ENCODE assay signal across 10 cellular contexts in genomic region chr21:31732538-31732864, GRCh38. TPM values are rescaled to one million over a fixed set of nuclear protein-coding genes. Genes with fewer than 3 reads are reported as not detected.
DNase-seq lines count a peak whose midpoint lies in the region; ATAC-seq and TF ChIP-seq lines count a peak whose summit lies in the region.
"Had no signal": no experiment of that assay in that cellular context is flagged by ENCODE, and none has a peak within 500 bp of the region (broad histone marks: within the 10 kb centered on the region; RNA-seq: fewer than 3 reads in every experiment).

No MANE protein-coding gene starts in this region.

- H3K27me3 ChIP-seq in DND-41 (ENCODE audit: insufficient read depth, low read length, poor library complexity) = no peaks in the 10 kb centered on the region
- H3K27me3 ChIP-seq in OCI-LY1 (ENCODE audit: insufficient read depth, low read length) = no peaks in the 10 kb centered on the region
- H3K27me3 ChIP-seq in prostate gland (replicated peaks; ENCODE audit: insufficient read depth) = no peaks in the 10 kb centered on the region

- peak overlapping the region; percentile 54 to 77 for H3K4me3 ChIP-seq in DND-41 (ENCODE audit: low read depth in 1 of 2, low read length in 2 of 2)
- peak overlapping the region; percentile 100 for H3K4me3 ChIP-seq in OCI-LY1 (ENCODE audit: low read depth, low read length, poor library complexity, severe bottlenecking)
- peak overlapping the region; percentile 46 for H3K4me3 ChIP-seq in fibroblast of mammary gland (ENCODE audit: control insufficient read depth, low read depth, low read length)
- peak overlapping the region; percentile 69 to 98 for H3K4me3 ChIP-seq in prostate gland

- ATAC-seq in DND-41 (ENCODE audit: insufficient read depth, low read depth) (no peak), HG03108 (IDR thresholded peaks at IDR 0.05; ENCODE audit: unreplicated experiment) (no peak), HG03439 (IDR thresholded peaks at IDR 0.05; ENCODE audit: unreplicated experiment) (no peak), HG03045 (IDR thresholded peaks at IDR 0.05; ENCODE audit: unreplicated experiment) (no peak)

- H3K4me1 ChIP-seq in DND-41 (ENCODE audit: insufficient read depth, low read length) = peaks cover 46% of the 10 kb centered on the region
- H3K4me1 ChIP-seq in OCI-LY1 (ENCODE audit: insufficient read depth, low read length, severe bottlenecking) = peaks cover 59% of the 10 kb centered on the region
- H3K4me1 ChIP-seq in prostate gland (replicated peaks) = no peaks in the 10 kb centered on the region

- H3K4me2 ChIP-seq in DND-41 (ENCODE audit: insufficient read depth, low read length) = peak overlapping the region; percentile 83
- H3K4me2 ChIP-seq in OCI-LY1 (ENCODE audit: low read length) = peak overlapping the region; percentile 94

- intact Hi-C loops in prostate gland (cut with DNase I) = no loop called here

- H3K9ac ChIP-seq in DND-41 (ENCODE audit: low read depth, low read length) = peak overlapping the region; percentile 85
- H3K9ac ChIP-seq in OCI-LY1 (ENCODE audit: low read length) = peak overlapping the region; percentile 80

- DNase-seq in DND-41 = no peak
- DNase-seq in fibroblast of mammary gland (ENCODE audit: low read depth) = no peak
- no peak for DNase-seq in prostate gland (ENCODE audit: low spot score)
- DNase-seq in activated T-cell treated with anti-CD3 and anti-CD28 coated beads, Interleukin-2, amount 50 U/mL, for 24 hours = no peak

- H3K27ac Mint-ChIP-seq in activated T-cell treated with anti-CD3 and anti-CD28 coated beads, Interleukin-2, amount 50 U/mL, for 24 hours = no peak overlapping the region
- H3K27ac Mint-ChIP-seq: activated T-helper 17 cell treated with anti-CD3 and anti-CD28 coated beads, Interleukin-2, amount 50 U/mL, for 72 hours had no signal

- H4K20me1 ChIP-seq in DND-41 (ENCODE audit: insufficient read depth, low read length) = peaks cover 38% of the 10 kb centered on the region
- H4K20me1 ChIP-seq in OCI-LY1 (ENCODE audit: insufficient read depth, low read length) = 0 out of 2 replicates have a peak, but pooled peaks cover 5% of the 10 kb centered on the region

- no peaks in the 10 kb centered on the region for H3F3A ChIP-seq in OCI-LY1 (ENCODE audit: insufficient read depth, low read length)

- no peak overlapping the region for H3K4me3 Mint-ChIP-seq in activated T-cell treated with anti-CD3 and anti-CD28 coated beads, Interleukin-2, amount 50 U/mL, for 24 hours
- H3K4me3 Mint-ChIP-seq: activated T-helper 17 cell treated with anti-CD3 and anti-CD28 coated beads, Interleukin-2, amount 50 U/mL, for 72 hours had no signal

- no peaks in the 10 kb centered on the region for H3K27me3 Mint-ChIP-seq in activated T-cell treated with anti-CD3 and anti-CD28 coated beads, Interleukin-2, amount 50 U/mL, for 24 hours
- H3K27me3 Mint-ChIP-seq: activated T-helper 17 cell treated with anti-CD3 and anti-CD28 coated beads, Interleukin-2, amount 50 U/mL, for 72 hours; progenitor cell of endocrine pancreas had no signal

- H3K27ac ChIP-seq in DND-41 (ENCODE audit: low read length) = peak overlapping the region; percentile 91
- H3K27ac ChIP-seq in OCI-LY1 (ENCODE audit: low read depth, low read length, poor library complexity, severe bottlenecking) = peak overlapping the region; percentile 94
- peak overlapping the region; percentile 78 to 82 for H3K27ac ChIP-seq in prostate gland

- H3K9me3 ChIP-seq in DND-41 (ENCODE audit: insufficient read depth, low read length, severe bottlenecking) (no peaks in the 10 kb centered on the region), OCI-LY1 (ENCODE audit: low read length) (no peaks in the 10 kb centered on the region), prostate gland (no peaks in the 10 kb centered on the region)

- peak overlapping the region; percentile 83 for H2AFZ ChIP-seq in DND-41 (ENCODE audit: low read depth, low read length)
- H2AFZ ChIP-seq in OCI-LY1 (ENCODE audit: low read length) = 0 out of 2 replicates have a peak overlapping the region, but pooled peaks have one; percentile 6

- no peaks in the 10 kb centered on the region for H3K9me3 Mint-ChIP-seq in activated T-cell treated with anti-CD3 and anti-CD28 coated beads, Interleukin-2, amount 50 U/mL, for 24 hours
- H3K9me3 Mint-ChIP-seq: activated T-helper 17 cell treated with anti-CD3 and anti-CD28 coated beads, Interleukin-2, amount 50 U/mL, for 72 hours had no signal

- H3K79me2 ChIP-seq in DND-41 (ENCODE audit: insufficient read depth, low read length) (peaks cover 58% of the 10 kb centered on the region), OCI-LY1 (ENCODE audit: insufficient read depth, low read length) (peaks cover 43% of the 10 kb centered on the region)

- H3K9me2 ChIP-seq in OCI-LY1 (ENCODE audit: low read depth, low read length) = no peaks in the 10 kb centered on the region

- no peak for TF ChIP-seq POLR2A in prostate gland (IDR thresholded peaks at IDR 0.05)

- no peak for TF ChIP-seq CTCF in DND-41 (IDR thresholded peaks at IDR 0.05; ENCODE audit: borderline replicate concordance, extremely low read depth, low read length, poor library complexity, severe bottlenecking)
- no peak for TF ChIP-seq CTCF in OCI-LY1 (IDR thresholded peaks at IDR 0.05; ENCODE audit: low read length)
- TF ChIP-seq CTCF in fibroblast of mammary gland (conservative IDR thresholded peaks at IDR 0.05; ENCODE audit: control insufficient read depth, insufficient read depth, low read depth, low read length) = no peak
- no peak for TF ChIP-seq CTCF in prostate gland (IDR thresholded peaks at IDR 0.05)

- H3K36me3 ChIP-seq in DND-41 (ENCODE audit: insufficient read depth, low read length) (peaks cover under 1% of the 10 kb centered on the region; the same call in 1 of the 2 replicates), OCI-LY1 (ENCODE audit: insufficient read depth, low read length) (peaks cover 16% of the 10 kb centered on the region), prostate gland (no peaks in the 10 kb centered on the region)

- 1% methylated on average over 12 of the region's 12 CpGs for WGBS in prostate gland

- peaks cover 4% of the 10 kb centered on the region for H3K4me1 Mint-ChIP-seq in activated T-cell treated with anti-CD3 and anti-CD28 coated beads, Interleukin-2, amount 50 U/mL, for 24 hours (ENCODE audit: low read depth)
- H3K4me1 Mint-ChIP-seq: activated T-helper 17 cell treated with anti-CD3 and anti-CD28 coated beads, Interleukin-2, amount 50 U/mL, for 72 hours had no signal

- peaks cover 12% of the 10 kb centered on the region for H3K36me3 Mint-ChIP-seq in activated T-cell treated with anti-CD3 and anti-CD28 coated beads, Interleukin-2, amount 50 U/mL, for 24 hours (ENCODE audit: low read depth)

RNA-seq across cellular contexts. Expression of gene SCAF4, which starts 0.6 kb away (rescaled TPM):
- total RNA-seq in prostate gland = 10 to 100 TPM; 12.6 to 29.5 TPM

Comparison
In these comparisons a context has a peak if more than half of its experiments do, and no peak if none do; other contexts are left out.
1. H3K4me3 ChIP-seq: peak in every context shown above with its lines; median percentile 100 in OCI-LY1; 84 in prostate gland; 66 in DND-41; 46 in fibroblast of mammary gland.